8 cellular contexts compared by ENCODE assay signal in genomic region chr10:114304017-114304565, GRCh38.
DNase-seq lines count a peak whose midpoint lies in the region; ATAC-seq and TF ChIP-seq lines count a peak whose summit lies in the region.

No MANE protein-coding gene starts in this region.

- H3K27ac ChIP-seq in HCT116 (ENCODE audit: low read depth, low read length) (peak overlapping the region; percentile 13; the same call in 1 of the 2 replicates), trophoblast cell (ENCODE audit: low read depth, low read length) (no peak overlapping the region), tibial nerve (peak overlapping the region; percentile 2 to 83 (median 13))

- H3K9me3 ChIP-seq in HCT116 (ENCODE audit: control insufficient read depth in 1 of 2, insufficient read depth in 1 of 2, low read depth in 1 of 2, low read length in 2 of 2) (no peaks in the 10 kb centered on the region), MG63 (no peaks in the 10 kb centered on the region), trophoblast cell (ENCODE audit: insufficient read depth, low read depth, low read length) (no peaks in the 10 kb centered on the region), tibial nerve (no peaks in the 10 kb centered on the region)

- TF ChIP-seq POLR2A in HCT116 (IDR thresholded peaks at IDR 0.05; ENCODE audit: borderline replicate concordance, extremely low read depth, insufficient read depth, insufficient read length): no peak
- TF ChIP-seq POLR2A in tibial nerve (IDR thresholded peaks at IDR 0.05): no peak

- H4K12ac ChIP-seq in trophoblast cell (ENCODE audit: low read depth, low read length): no peak overlapping the region

- peak in 1 of 2 donors; percentile 75 for TF ChIP-seq EP300 in tibial nerve (IDR thresholded peaks at IDR 0.05)

- H2BK120ac ChIP-seq in trophoblast cell (ENCODE audit: insufficient read depth, low read length, poor library complexity): no peak overlapping the region

- peak overlapping the region; percentile 81 for H3K4me2 ChIP-seq in HCT116 (ENCODE audit: low read length)
- H3K4me2 ChIP-seq in trophoblast cell (ENCODE audit: low read length): no peak overlapping the region

- H3K27me3 ChIP-seq in HCT116 (ENCODE audit: insufficient read depth, low read length) (peaks cover 26% of the 10 kb centered on the region; the same call in 1 of the 2 replicates), MG63 (no peaks in the 10 kb centered on the region), trophoblast cell (ENCODE audit: insufficient read depth, low read length) (no peaks in the 10 kb centered on the region), tibial nerve (no peaks in the 10 kb centered on the region)

- H2AFZ ChIP-seq in HCT116 (ENCODE audit: low read depth, low read length, poor library complexity, severe bottlenecking): peak overlapping the region; percentile 99
- H2AFZ ChIP-seq in trophoblast cell (ENCODE audit: insufficient read depth, low read length, poor library complexity): no peak overlapping the region

- DNase-seq in GM04503 (ENCODE audit: low read depth) (peak; percentile 46), HCT116 (ENCODE audit: low read depth, low spot score) (peak; percentile 85), MG63 (peak; percentile 70), cardiac septum (ENCODE audit: low spot score) (peak; percentile 88), trophoblast cell (peak; percentile 81 to 94), tibial nerve (ENCODE audit: low spot score in 2 of 2) (peak; percentile 81 to 96)
- peak; percentile 43 for DNase-seq in activated naive CD8-positive, alpha-beta T cell treated with anti-CD3 and anti-CD28 coated beads, Interleukin-2, amount 50 U/mL, for 16 hours (ENCODE audit: low read depth, low spot score)

- RAD21 ChIA-PET in HCT116 (lab: Charles Lee; ENCODE audit: low non-redundant PET in 1 of 2, low total read pairs in 2 of 2, uncharacterized antibody in 2 of 2, unreplicated experiment in 2 of 2): interaction anchor here (0.5 to 2.7 kb wide), 24 partner anchors 23 to 826 kb away, joined by 3 to 24 read pairs (median 4); no protein-coding TSS in a partner anchor

- no TSS peak for BruUV-seq in HCT116 (replicated peaks; lab: Mats Ljungman, UMichigan)

- TF ChIP-seq CTCF in HCT116 (IDR thresholded peaks at IDR 0.05 in 2 of 3, conservative IDR thresholded peaks at IDR 0.05 in 1 of 3; ENCODE audit: borderline replicate concordance in 1 of 3, insufficient read depth in 1 of 3, low read depth in 2 of 3, low read length in 2 of 3) (peak; percentile 91 to 97 (median 97)), tibial nerve (IDR thresholded peaks at IDR 0.05) (peak; percentile 72 to 90 (median 80))

- H3K79me1 ChIP-seq in trophoblast cell (ENCODE audit: low read length): peaks cover 5% of the 10 kb centered on the region

- H3K4me3 ChIP-seq in HCT116 (replicated peaks in 1 of 2; ENCODE audit: low read depth in 1 of 2, low read length in 2 of 2) (peak overlapping the region; percentile 24 to 41), MG63 (no peak overlapping the region), trophoblast cell (ENCODE audit: low read depth, low read length) (no peak overlapping the region), tibial nerve (peak overlapping the region in 2 of 4 donors; percentile 28 to 34)

- peak; percentile 100 for TF ChIP-seq RAD21 in HCT116 (IDR thresholded peaks at IDR 0.05; ENCODE audit: low read depth)

- H3K36me3 ChIP-seq in HCT116 (ENCODE audit: control insufficient read depth in 1 of 2, insufficient read depth in 2 of 2, low read length in 2 of 2) (no peaks in the 10 kb centered on the region), MG63 (no peaks in the 10 kb centered on the region), trophoblast cell (ENCODE audit: control insufficient read depth in 1 of 2, insufficient read depth in 2 of 2, low read length in 2 of 2) (peaks cover 44 to 47% of the 10 kb centered on the region in 2 experiments), tibial nerve (peaks cover 0 to 60% (median 6%) of the 10 kb centered on the region in 3 donors)

- no peak overlapping the region for H2AK5ac ChIP-seq in trophoblast cell (ENCODE audit: low read length)

- H3K4me1 ChIP-seq in HCT116 (ENCODE audit: control insufficient read depth in 1 of 2, insufficient read depth in 2 of 2, low read length in 2 of 2) (peaks cover 6 to 19% of the 10 kb centered on the region in 2 experiments), trophoblast cell (ENCODE audit: control insufficient read depth in 1 of 2, insufficient read depth in 2 of 2, low read length in 2 of 2) (peaks cover 12 to 28% of the 10 kb centered on the region in 2 experiments), tibial nerve (peaks cover 0 to 62% (median 17%) of the 10 kb centered on the region in 4 donors)

- POLR2A ChIA-PET in HCT116 (lab: Charles Lee): interaction anchor here (0.6 to 0.7 kb wide), 2 partner anchors 72 to 244 kb away, joined by 3 read pairs; no protein-coding TSS in a partner anchor

- CTCF ChIA-PET in HCT116 (lab: Charles Lee): interaction anchor here (0.6 to 2.8 kb wide), 60 partner anchors 11 to 1231 kb away, joined by 3 to 95 read pairs (median 5); partner anchors contain the start of gene FHIP2A

- intact Hi-C loops in HCT116 (cut with micrococcal nuclease): loop anchor here (1.0 to 5.0 kb wide), 7 partner anchors 16 to 825 kb away; no protein-coding TSS in a partner anchor
- intact Hi-C loops in cardiac septum (cut with DNase I): loop anchor here (5.0 to 10.0 kb wide), 6 partner anchors 101 to 488 kb away; partner anchors contain the start of gene AFAP1L2

- ATAC-seq in HCT116: peak; percentile 82
- ATAC-seq in SK-N-SH treated with all-trans-retinoic acid at 6 μM for 48 hours: peak; percentile 87

- H2BK12ac ChIP-seq in trophoblast cell (ENCODE audit: low read length): no peak overlapping the region

- H3K79me2 ChIP-seq in HCT116 (ENCODE audit: insufficient read depth, low read length) (no peaks in the 10 kb centered on the region), trophoblast cell (ENCODE audit: control insufficient read depth, insufficient read depth, low read length, poor library complexity) (no peaks in the 10 kb centered on the region)

- no peak overlapping the region for H3K9ac ChIP-seq in HCT116 (ENCODE audit: low read length)
- H3K9ac ChIP-seq in trophoblast cell (ENCODE audit: low read length): no peak overlapping the region

- H3K4ac ChIP-seq in trophoblast cell (ENCODE audit: low read depth, low read length): no peak overlapping the region

- H3K14ac ChIP-seq in trophoblast cell (ENCODE audit: low read length): no peak overlapping the region

- H4K8ac ChIP-seq in trophoblast cell (ENCODE audit: low read depth, low read length): no peak overlapping the region

- no peak overlapping the region for H3K23ac ChIP-seq in trophoblast cell (ENCODE audit: low read length)

- WGBS in trophoblast cell (ENCODE audit: extremely low coverage, insufficient coverage, insufficient read length): no CpG with 5 or more reads among the region's 14 CpGs
- 2 to 4% methylated on average over 14 of the region's 14 CpGs for WGBS in tibial nerve, 2 donors

- no peaks in the 10 kb centered on the region for H4K20me1 ChIP-seq in HCT116 (ENCODE audit: insufficient read depth)

- no peaks in the 10 kb centered on the region for H3K9me2 ChIP-seq in HCT116 (ENCODE audit: insufficient read depth)

- no peak overlapping the region for H4K91ac ChIP-seq in trophoblast cell (ENCODE audit: low read depth, low read length)

- H2BK5ac ChIP-seq in trophoblast cell (ENCODE audit: low read depth, low read length, poor library complexity): no peak overlapping the region

- no peak overlapping the region for H3K18ac ChIP-seq in trophoblast cell (ENCODE audit: low read length)

TF ChIP-seq in HCT116, 20 proteins besides CTCF, POLR2A, EP300 and RAD21 (continues in another document):
- TF ChIP-seq YY1 (IDR thresholded peaks at IDR 0.05; ENCODE audit: extremely low read depth, insufficient replicate concordance, low read depth, low read length): peak; percentile 40
- TF ChIP-seq ZFX (IDR thresholded peaks at IDR 0.05): no peak
- TF ChIP-seq SP1 (IDR thresholded peaks at IDR 0.05; ENCODE audit: low read depth): no peak
- no peak for TF ChIP-seq SRF (IDR thresholded peaks at IDR 0.05; ENCODE audit: low read depth)
- no peak for TF ChIP-seq JUND (IDR thresholded peaks at IDR 0.05)
- no peak for TF ChIP-seq MAX (IDR thresholded peaks at IDR 0.05)

TF ChIP-seq in SK-N-SH treated with all-trans-retinoic acid at 6 μM for 48 hours, 23 proteins besides CTCF, POLR2A, EP300 and RAD21:
- TF ChIP-seq ZNF70 (CRISPR knock-in tag; IDR thresholded peaks at IDR 0.05) (no peak), SNAI2 (CRISPR knock-in tag; IDR thresholded peaks at IDR 0.05) (no peak), TSHZ2 (CRISPR knock-in tag; IDR thresholded peaks at IDR 0.05) (no peak), GLIS3 (CRISPR knock-in tag; IDR thresholded peaks at IDR 0.05) (no peak), ZNF8 (CRISPR knock-in tag; IDR thresholded peaks at IDR 0.05) (no peak), ARNTL (CRISPR knock-in tag; IDR thresholded peaks at IDR 0.05; ENCODE audit: borderline replicate concordance, low read depth) (no peak), OSR1 (CRISPR knock-in tag; IDR thresholded peaks at IDR 0.05) (no peak), ZNF565 (CRISPR knock-in tag; conservative IDR thresholded peaks at IDR 0.05; ENCODE audit: low read depth) (no peak), TCF4 (CRISPR knock-in tag; IDR thresholded peaks at IDR 0.05; ENCODE audit: borderline replicate concordance) (no peak), ISL1 (CRISPR knock-in tag; IDR thresholded peaks at IDR 0.05) (no peak), RARB (CRISPR knock-in tag; IDR thresholded peaks at IDR 0.05) (no peak)

Comparison
In these comparisons a context has a peak if more than half of its experiments do, and no peak if none do; other contexts are left out.
1. H3K4me3 ChIP-seq: peak in HCT116 (2 of 2); none in MG63 (single experiment) and trophoblast cell (single experiment).
2. Peak in every context shown above with its lines, with median percentiles within 50 percentile points of each other: DNase-seq.